19 cellular contexts compared by ENCODE assay signal in genomic region chr1:166383137-166383536, GRCh38.
DNase-seq lines count a peak whose midpoint lies in the region; ATAC-seq and TF ChIP-seq lines count a peak whose summit lies in the region.
"Had no signal": no experiment of that assay in that cellular context is flagged by ENCODE, and none has a peak within 500 bp of the region (broad histone marks: within the 10 kb centered on the region; RNA-seq: fewer than 3 reads in every experiment).

No MANE protein-coding gene starts in this region.

- H3K27me3 ChIP-seq in H7 (ENCODE audit: control insufficient read depth, insufficient read depth, low read length), result peaks cover 7% of the 10 kb centered on the region; the same call in 1 of the 2 replicates
- H3K27me3 ChIP-seq in iPS-20b (ENCODE audit: insufficient read depth, low read length), result peaks cover 28% of the 10 kb centered on the region; the same call in 1 of the 2 replicates
- no peaks in the 10 kb centered on the region for H3K27me3 ChIP-seq in sigmoid colon
- H3K27me3 ChIP-seq: BE2C had no signal

- peaks cover 58% of the 10 kb centered on the region for H3K27me3 Mint-ChIP-seq in WTC11 (ENCODE audit: low read depth)

- TF ChIP-seq EP300 in sigmoid colon (IDR thresholded peaks at IDR 0.05), result no peak

- ATAC-seq in WTC11 (peak; percentile 76), left colon (no peak)
- ATAC-seq: GM12878, K562 had no signal

- no peaks in the 10 kb centered on the region for H3K9me3 Mint-ChIP-seq in WTC11

- H3K27ac Mint-ChIP-seq in WTC11, result no peak overlapping the region
- H3K27ac Mint-ChIP-seq: CD4-positive, CD25-positive, alpha-beta regulatory T cell had no signal

- DNase-seq in H7 (peak; percentile 23), NCI-H345 treated with DMSO at 0.1 percent for 48 hours (lab: John Stamatoyannopoulos, UW; ENCODE audit: unreplicated experiment) (peak; percentile 33), WTC11 (ENCODE audit: low spot score) (peak; percentile 11), left colon (no peak), sigmoid colon (no peak), DMS153 (lab: John Stamatoyannopoulos, UW) (no peak)
- DNase-seq: BE2C; CD4-positive, CD25-positive, alpha-beta regulatory T cell; COR-L47; DMS53; EL; NCI-H1105 treated with DMSO at 0.1 percent for 48 hours; NCI-H1694 treated with DMSO at 0.1 percent for 48 hours; NCI-H69; SHP77 had no signal

- H3K27ac ChIP-seq in iPS-20b (ENCODE audit: low read length), result no peak overlapping the region
- no peak overlapping the region for H3K27ac ChIP-seq in sigmoid colon
- H3K27ac ChIP-seq: SK-N-MC had no signal

- H3K36me3 ChIP-seq in H7 (replicated peaks; ENCODE audit: control insufficient read depth, insufficient read depth, low read length) (no peaks in the 10 kb centered on the region), iPS-20b (ENCODE audit: insufficient read depth, low read depth, low read length) (no peaks in the 10 kb centered on the region), sigmoid colon (no peaks in the 10 kb centered on the region)
- H3K36me3 ChIP-seq: BE2C had no signal

- H3K4me1 Mint-ChIP-seq in WTC11, result peaks cover 44% of the 10 kb centered on the region
- H3K4me1 Mint-ChIP-seq: CD4-positive, CD25-positive, alpha-beta regulatory T cell had no signal

- intact Hi-C loops in left colon (cut with DNase I, micrococcal nuclease), result no loop called here
- intact Hi-C loops in sigmoid colon (cut with DNase I), result no loop called here

- TF ChIP-seq POLR2A in sigmoid colon (IDR thresholded peaks at IDR 0.05), result no peak

- H3K9ac ChIP-seq in iPS-20b (ENCODE audit: low read depth, low read length), result no peak overlapping the region

- H3K4me3 ChIP-seq in H7 (ENCODE audit: insufficient read depth, low read depth, low read length) (no peak overlapping the region), iPS-20b (ENCODE audit: low read length) (peak overlapping the region; percentile 20; the same call in 1 of the 2 replicates), sigmoid colon (no peak overlapping the region)
- H3K4me3 ChIP-seq: GM12878, K562, SK-N-MC had no signal

- POLR2A ChIA-PET in WTC11 (lab: Charles Lee), result interaction anchor here (1.1 kb wide), 1 partner anchor 35 kb away, joined by 3 read pairs; no protein-coding TSS in a partner anchor

- CTCF ChIA-PET in WTC11 (lab: Charles Lee), result interaction anchor here (0.5 to 2.1 kb wide), 5 partner anchors 13 to 458 kb away, joined by 3 to 10 read pairs (median 6); no protein-coding TSS in a partner anchor

- H3K4me3 Mint-ChIP-seq in WTC11, result peak overlapping the region; percentile 20; the same call in 1 of the 2 replicates
- H3K4me3 Mint-ChIP-seq: CD4-positive, CD25-positive, alpha-beta regulatory T cell had no signal

- WGBS in sigmoid colon, 2 donors, result 63 to 72% methylated on average over 2 of the region's 2 CpGs

- H3K4me1 ChIP-seq in iPS-20b (ENCODE audit: insufficient read depth, low read length) (peaks cover 23% of the 10 kb centered on the region; the same call in 1 of the 2 replicates), sigmoid colon (no peaks in the 10 kb centered on the region)
- H3K4me1 ChIP-seq: BE2C had no signal

- H3K36me3 Mint-ChIP-seq in WTC11, result no peaks in the 10 kb centered on the region
- H3K36me3 Mint-ChIP-seq: CD4-positive, CD25-positive, alpha-beta regulatory T cell had no signal

- TF ChIP-seq CTCF in WTC11 (IDR thresholded peaks at IDR 0.05) (no peak), sigmoid colon (IDR thresholded peaks at IDR 0.05) (no peak)

- H3K9me3 ChIP-seq in iPS-20b (ENCODE audit: insufficient read depth, low read depth, low read length) (no peaks in the 10 kb centered on the region), sigmoid colon (no peaks in the 10 kb centered on the region)
- H3K9me3 ChIP-seq: BE2C had no signal

TF ChIP-seq in WTC11, 78 proteins besides CTCF, POLR2A, EP300 and RAD21:
- TF ChIP-seq MXD4 (CRISPR knock-in tag; IDR thresholded peaks at IDR 0.05; ENCODE audit: borderline replicate concordance), result no peak
- TF ChIP-seq ZNF423 (CRISPR knock-in tag; IDR thresholded peaks at IDR 0.05), result peak; percentile 50; the same call in 1 of the 2 replicates
- TF ChIP-seq NFATC4 (CRISPR knock-in tag; IDR thresholded peaks at IDR 0.05), result no peak

Comparison
In these comparisons a context has a peak if more than half of its experiments do, and no peak if none do; other contexts are left out.
1. DNase-seq: peak in H7 (single experiment), NCI-H345 treated with DMSO at 0.1 percent for 48 hours (single experiment) and WTC11 (single experiment); none in left colon (0 of 2), sigmoid colon (single experiment) and DMS153 (single experiment).